ENCODE assay signal across 1 cellular context in the genomic region with DNA sequence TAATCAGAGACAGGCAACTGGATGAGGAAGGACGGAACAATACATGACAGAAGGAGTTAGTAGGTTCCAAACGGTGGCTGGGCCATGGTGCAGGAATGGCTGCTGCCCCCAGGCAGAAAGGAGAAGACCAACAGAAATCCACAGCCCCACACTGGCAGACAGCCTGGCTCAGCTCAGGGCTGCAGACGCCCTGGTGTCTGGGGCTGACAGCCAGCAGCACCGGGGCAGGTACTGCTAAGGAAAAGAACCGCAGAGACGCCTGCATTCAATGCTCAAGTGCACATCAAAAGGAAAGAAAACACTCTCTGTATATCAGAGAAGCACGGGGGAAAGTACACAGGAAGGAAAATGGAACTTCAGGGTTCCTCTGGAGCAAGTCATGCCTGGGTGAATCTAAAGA.
TF ChIP-seq lines count a peak whose summit lies in the region.

No MANE protein-coding gene starts in this region.

TF ChIP-seq in WTC11, 78 proteins besides CTCF, POLR2A, EP300 and RAD21 (continued from another document):
- TF ChIP-seq, protein P1, sequence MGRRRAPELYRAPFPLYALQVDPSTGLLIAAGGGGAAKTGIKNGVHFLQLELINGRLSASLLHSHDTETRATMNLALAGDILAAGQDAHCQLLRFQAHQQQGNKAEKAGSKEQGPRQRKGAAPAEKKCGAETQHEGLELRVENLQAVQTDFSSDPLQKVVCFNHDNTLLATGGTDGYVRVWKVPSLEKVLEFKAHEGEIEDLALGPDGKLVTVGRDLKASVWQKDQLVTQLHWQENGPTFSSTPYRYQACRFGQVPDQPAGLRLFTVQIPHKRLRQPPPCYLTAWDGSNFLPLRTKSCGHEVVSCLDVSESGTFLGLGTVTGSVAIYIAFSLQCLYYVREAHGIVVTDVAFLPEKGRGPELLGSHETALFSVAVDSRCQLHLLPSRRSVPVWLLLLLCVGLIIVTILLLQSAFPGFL (CRISPR knock-in tag; IDR thresholded peaks at IDR 0.05; ENCODE audit: borderline replicate concordance): no peak
- TF ChIP-seq ZNF219 (CRISPR knock-in tag; IDR thresholded peaks at IDR 0.05; ENCODE audit: borderline replicate concordance) (no peak), GRHL2 (CRISPR knock-in tag; IDR thresholded peaks at IDR 0.05; ENCODE audit: insufficient replicate concordance, severe bottlenecking) (no peak), ZNF423 (CRISPR knock-in tag; IDR thresholded peaks at IDR 0.05) (no peak), ZNF138 (CRISPR knock-in tag; conservative IDR thresholded peaks at IDR 0.05) (no peak), JUN (CRISPR knock-in tag; IDR thresholded peaks at IDR 0.05) (no peak), SOX15 (CRISPR knock-in tag; IDR thresholded peaks at IDR 0.05) (no peak), CBFB (CRISPR knock-in tag; IDR thresholded peaks at IDR 0.05; ENCODE audit: low read depth) (no peak), SMAD3 (CRISPR knock-in tag; IDR thresholded peaks at IDR 0.05; ENCODE audit: borderline replicate concordance) (no peak), EMX1 (CRISPR knock-in tag; IDR thresholded peaks at IDR 0.05) (no peak), ATF1 (CRISPR knock-in tag; IDR thresholded peaks at IDR 0.05) (no peak), NR2C2 (CRISPR knock-in tag; IDR thresholded peaks at IDR 0.05) (no peak)
- TF ChIP-seq, protein P2, sequence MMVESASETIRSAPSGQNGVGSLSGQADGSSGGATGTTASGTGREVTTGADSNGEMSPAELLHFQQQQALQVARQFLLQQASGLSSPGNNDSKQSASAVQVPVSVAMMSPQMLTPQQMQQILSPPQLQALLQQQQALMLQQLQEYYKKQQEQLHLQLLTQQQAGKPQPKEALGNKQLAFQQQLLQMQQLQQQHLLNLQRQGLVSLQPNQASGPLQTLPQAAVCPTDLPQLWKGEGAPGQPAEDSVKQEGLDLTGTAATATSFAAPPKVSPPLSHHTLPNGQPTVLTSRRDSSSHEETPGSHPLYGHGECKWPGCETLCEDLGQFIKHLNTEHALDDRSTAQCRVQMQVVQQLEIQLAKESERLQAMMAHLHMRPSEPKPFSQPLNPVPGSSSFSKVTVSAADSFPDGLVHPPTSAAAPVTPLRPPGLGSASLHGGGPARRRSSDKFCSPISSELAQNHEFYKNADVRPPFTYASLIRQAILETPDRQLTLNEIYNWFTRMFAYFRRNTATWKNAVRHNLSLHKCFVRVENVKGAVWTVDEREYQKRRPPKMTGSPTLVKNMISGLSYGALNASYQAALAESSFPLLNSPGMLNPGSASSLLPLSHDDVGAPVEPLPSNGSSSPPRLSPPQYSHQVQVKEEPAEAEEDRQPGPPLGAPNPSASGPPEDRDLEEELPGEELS (CRISPR knock-in tag; IDR thresholded peaks at IDR 0.05): no peak
- TF ChIP-seq, protein P3, sequence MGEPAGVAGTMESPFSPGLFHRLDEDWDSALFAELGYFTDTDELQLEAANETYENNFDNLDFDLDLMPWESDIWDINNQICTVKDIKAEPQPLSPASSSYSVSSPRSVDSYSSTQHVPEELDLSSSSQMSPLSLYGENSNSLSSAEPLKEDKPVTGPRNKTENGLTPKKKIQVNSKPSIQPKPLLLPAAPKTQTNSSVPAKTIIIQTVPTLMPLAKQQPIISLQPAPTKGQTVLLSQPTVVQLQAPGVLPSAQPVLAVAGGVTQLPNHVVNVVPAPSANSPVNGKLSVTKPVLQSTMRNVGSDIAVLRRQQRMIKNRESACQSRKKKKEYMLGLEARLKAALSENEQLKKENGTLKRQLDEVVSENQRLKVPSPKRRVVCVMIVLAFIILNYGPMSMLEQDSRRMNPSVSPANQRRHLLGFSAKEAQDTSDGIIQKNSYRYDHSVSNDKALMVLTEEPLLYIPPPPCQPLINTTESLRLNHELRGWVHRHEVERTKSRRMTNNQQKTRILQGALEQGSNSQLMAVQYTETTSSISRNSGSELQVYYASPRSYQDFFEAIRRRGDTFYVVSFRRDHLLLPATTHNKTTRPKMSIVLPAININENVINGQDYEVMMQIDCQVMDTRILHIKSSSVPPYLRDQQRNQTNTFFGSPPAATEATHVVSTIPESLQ (CRISPR knock-in tag; IDR thresholded peaks at IDR 0.05): no peak
- TF ChIP-seq, protein P4, sequence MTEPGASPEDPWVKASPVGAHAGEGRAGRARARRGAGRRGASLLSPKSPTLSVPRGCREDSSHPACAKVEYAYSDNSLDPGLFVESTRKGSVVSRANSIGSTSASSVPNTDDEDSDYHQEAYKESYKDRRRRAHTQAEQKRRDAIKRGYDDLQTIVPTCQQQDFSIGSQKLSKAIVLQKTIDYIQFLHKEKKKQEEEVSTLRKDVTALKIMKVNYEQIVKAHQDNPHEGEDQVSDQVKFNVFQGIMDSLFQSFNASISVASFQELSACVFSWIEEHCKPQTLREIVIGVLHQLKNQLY (CRISPR knock-in tag; IDR thresholded peaks at IDR 0.05): no peak
- TF ChIP-seq, protein P5, sequence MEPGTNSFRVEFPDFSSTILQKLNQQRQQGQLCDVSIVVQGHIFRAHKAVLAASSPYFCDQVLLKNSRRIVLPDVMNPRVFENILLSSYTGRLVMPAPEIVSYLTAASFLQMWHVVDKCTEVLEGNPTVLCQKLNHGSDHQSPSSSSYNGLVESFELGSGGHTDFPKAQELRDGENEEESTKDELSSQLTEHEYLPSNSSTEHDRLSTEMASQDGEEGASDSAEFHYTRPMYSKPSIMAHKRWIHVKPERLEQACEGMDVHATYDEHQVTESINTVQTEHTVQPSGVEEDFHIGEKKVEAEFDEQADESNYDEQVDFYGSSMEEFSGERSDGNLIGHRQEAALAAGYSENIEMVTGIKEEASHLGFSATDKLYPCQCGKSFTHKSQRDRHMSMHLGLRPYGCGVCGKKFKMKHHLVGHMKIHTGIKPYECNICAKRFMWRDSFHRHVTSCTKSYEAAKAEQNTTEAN (CRISPR knock-in tag; IDR thresholded peaks at IDR 0.05): no peak
- TF ChIP-seq, protein P6, sequence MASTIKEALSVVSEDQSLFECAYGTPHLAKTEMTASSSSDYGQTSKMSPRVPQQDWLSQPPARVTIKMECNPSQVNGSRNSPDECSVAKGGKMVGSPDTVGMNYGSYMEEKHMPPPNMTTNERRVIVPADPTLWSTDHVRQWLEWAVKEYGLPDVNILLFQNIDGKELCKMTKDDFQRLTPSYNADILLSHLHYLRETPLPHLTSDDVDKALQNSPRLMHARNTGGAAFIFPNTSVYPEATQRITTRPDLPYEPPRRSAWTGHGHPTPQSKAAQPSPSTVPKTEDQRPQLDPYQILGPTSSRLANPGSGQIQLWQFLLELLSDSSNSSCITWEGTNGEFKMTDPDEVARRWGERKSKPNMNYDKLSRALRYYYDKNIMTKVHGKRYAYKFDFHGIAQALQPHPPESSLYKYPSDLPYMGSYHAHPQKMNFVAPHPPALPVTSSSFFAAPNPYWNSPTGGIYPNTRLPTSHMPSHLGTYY (CRISPR knock-in tag; IDR thresholded peaks at IDR 0.05): no peak
- TF ChIP-seq, protein P7, sequence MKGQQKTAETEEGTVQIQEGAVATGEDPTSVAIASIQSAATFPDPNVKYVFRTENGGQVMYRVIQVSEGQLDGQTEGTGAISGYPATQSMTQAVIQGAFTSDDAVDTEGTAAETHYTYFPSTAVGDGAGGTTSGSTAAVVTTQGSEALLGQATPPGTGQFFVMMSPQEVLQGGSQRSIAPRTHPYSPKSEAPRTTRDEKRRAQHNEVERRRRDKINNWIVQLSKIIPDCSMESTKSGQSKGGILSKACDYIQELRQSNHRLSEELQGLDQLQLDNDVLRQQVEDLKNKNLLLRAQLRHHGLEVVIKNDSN (CRISPR knock-in tag; IDR thresholded peaks at IDR 0.05): no peak
